In the genomic region with DNA sequence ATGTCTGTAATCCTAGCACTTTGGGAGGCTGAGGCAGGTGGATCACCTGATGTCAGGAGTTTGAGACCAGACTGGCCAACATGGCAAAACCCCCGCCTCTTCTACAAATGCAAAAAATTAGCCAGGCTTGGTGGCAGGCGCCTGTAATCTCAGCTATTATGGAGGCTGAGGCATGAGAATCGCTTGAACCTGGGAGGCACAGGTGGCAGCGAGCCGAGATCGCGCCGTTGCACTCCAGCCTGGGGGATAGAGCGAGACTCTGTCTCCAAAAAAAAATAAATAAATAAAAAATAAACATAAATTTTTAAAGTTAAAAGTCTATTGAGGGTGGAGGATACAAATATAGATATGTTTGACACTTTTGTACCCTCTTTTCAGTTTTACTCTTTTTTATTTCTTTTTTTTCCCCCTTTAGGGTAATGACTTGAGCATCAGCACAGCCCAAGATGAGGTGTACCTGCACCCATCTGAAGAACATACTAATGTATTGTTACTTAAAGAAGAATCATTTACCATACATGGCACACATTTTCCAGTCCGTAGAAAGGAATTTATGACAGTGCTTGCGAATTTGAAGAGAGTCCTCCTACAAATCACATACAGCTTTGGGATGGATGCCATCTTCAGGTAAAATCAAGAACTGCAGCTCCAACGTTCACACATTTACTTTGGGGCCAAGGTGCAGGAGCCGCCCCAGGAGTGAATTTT, we compare ENCODE assay signal across 8 cellular contexts.
DNase-seq lines count a peak whose midpoint lies in the region; ATAC-seq and TF ChIP-seq lines count a peak whose summit lies in the region.

No MANE protein-coding gene starts in this region.

- H3K36me3 ChIP-seq in BE2C (no peaks in the 10 kb centered on the region), lower lobe of right lung (no peaks in the 10 kb centered on the region)

- intact Hi-C loops in lower lobe of right lung (cut with DNase I), result no loop called here

- H3K27me3 ChIP-seq in BE2C, result peaks cover 15% of the 10 kb centered on the region
- no peaks in the 10 kb centered on the region for H3K27me3 ChIP-seq in lower lobe of right lung (ENCODE audit: low read depth)

- peak; percentile 82 for TF ChIP-seq CTCF in BE2C (IDR thresholded peaks at IDR 0.05; ENCODE audit: low read depth, low read length)
- peak; percentile 67 for TF ChIP-seq CTCF in WI38 (IDR thresholded peaks at IDR 0.05; ENCODE audit: low read depth, low read length)
- TF ChIP-seq CTCF in lower lobe of right lung (IDR thresholded peaks at IDR 0.05), result peak; percentile 81

- H3K4me1 Mint-ChIP-seq in stimulated activated effector memory CD8-positive, alpha-beta T cell treated with anti-CD3 and anti-CD28 coated beads, Interleukin-12 subunit alpha, Interleukin-12 subunit beta, amount 100 ng/mL, for 72 hours, result no peaks in the 10 kb centered on the region

- DNase-seq in BE2C, result peak; percentile 47
- peak; percentile 8 to 13 for DNase-seq in NCI-H1930 (lab: John Stamatoyannopoulos, UW)
- peak; percentile 82 for DNase-seq in dedifferentiated amniotic fluid mesenchymal stem cell (ENCODE audit: extremely low spot score)
- DNase-seq in lower lobe of right lung, result no peak
- DNase-seq in stimulated activated effector memory CD8-positive, alpha-beta T cell treated with anti-CD3 and anti-CD28 coated beads, Interleukin-12 subunit alpha, Interleukin-12 subunit beta, amount 100 ng/mL, for 72 hours (ENCODE audit: low spot score in 2 of 2), result peak; percentile 48 to 67

- H3K27ac Mint-ChIP-seq in stimulated activated effector memory CD8-positive, alpha-beta T cell treated with anti-CD3 and anti-CD28 coated beads, Interleukin-12 subunit alpha, Interleukin-12 subunit beta, amount 100 ng/mL, for 72 hours, result no peak overlapping the region

- H3K4me3 ChIP-seq in BE2C (ENCODE audit: low read depth, low read length) (no peak overlapping the region), WI38 (ENCODE audit: low read depth, low read length) (no peak overlapping the region), lower lobe of right lung (no peak overlapping the region)

- H3K4me3 Mint-ChIP-seq in stimulated activated effector memory CD8-positive, alpha-beta T cell treated with anti-CD3 and anti-CD28 coated beads, Interleukin-12 subunit alpha, Interleukin-12 subunit beta, amount 100 ng/mL, for 72 hours, result no peak overlapping the region

- no peaks in the 10 kb centered on the region for H3K9me3 ChIP-seq in BE2C
- H3K9me3 ChIP-seq in lower lobe of right lung, result no peaks in the 10 kb centered on the region

- H3K36me3 Mint-ChIP-seq in stimulated activated effector memory CD8-positive, alpha-beta T cell treated with anti-CD3 and anti-CD28 coated beads, Interleukin-12 subunit alpha, Interleukin-12 subunit beta, amount 100 ng/mL, for 72 hours, result no peaks in the 10 kb centered on the region

- H3K9me3 Mint-ChIP-seq in stimulated activated effector memory CD8-positive, alpha-beta T cell treated with anti-CD3 and anti-CD28 coated beads, Interleukin-12 subunit alpha, Interleukin-12 subunit beta, amount 100 ng/mL, for 72 hours, result no peaks in the 10 kb centered on the region

- H3K4me1 ChIP-seq in BE2C (no peaks in the 10 kb centered on the region), lower lobe of right lung (peaks cover 5% of the 10 kb centered on the region)

- peak; percentile 91 for ATAC-seq in GM18517 (IDR thresholded peaks at IDR 0.05; ENCODE audit: unreplicated experiment)
- peak; percentile 92 for ATAC-seq in HG02973 (IDR thresholded peaks at IDR 0.05; ENCODE audit: unreplicated experiment)
- peak in 1 of 2 donors; percentile 74 for ATAC-seq in lower lobe of right lung
- ATAC-seq in stimulated activated effector memory CD8-positive, alpha-beta T cell treated with anti-CD3 and anti-CD28 coated beads, Interleukin-12 subunit alpha, Interleukin-12 subunit beta, amount 100 ng/mL, for 72 hours, result peak; percentile 88

- no peak overlapping the region for H3K27ac ChIP-seq in lower lobe of right lung
